In genomic region chr6:5401845-5402738, GRCh38 we compare ENCODE assay signal across 10 cellular contexts.
A peak's percentile ranks its signal among the peaks of the same experiment; 100 is the strongest.
DNase-seq lines count a peak whose midpoint lies in the region; ATAC-seq, FAIRE-seq and TF ChIP-seq lines count a peak whose summit lies in the region.
"Had no signal": no experiment of that assay in that cellular context is flagged by ENCODE, and none has a peak within 500 bp of the region (broad histone marks: within the 10 kb centered on the region; RNA-seq: fewer than 3 reads in every experiment).

No MANE protein-coding gene starts in this region.

- POLR2A ChIA-PET in AG04450 (lab: Yijun Ruan, JAX) = no interaction called here

- no peaks in the 10 kb centered on the region for H3K27me3 ChIP-seq in AG04450 (ENCODE audit: control insufficient read depth, insufficient read depth, low read length)

- H3K4me1 Mint-ChIP-seq in activated T-helper 17 cell treated with anti-CD3 and anti-CD28 coated beads, Interleukin-2, amount 50 U/mL, for 72 hours = peaks cover 20% of the 10 kb centered on the region
- H3K4me1 Mint-ChIP-seq: nephron had no signal

- CTCF ChIA-PET in AG04450 (lab: Charles Lee) = interaction anchor here (0.5 to 4.4 kb wide), 42 partner anchors 8 to 1145 kb away, joined by 3 to 69 read pairs (median 4); partner anchors contain the start of genes FARS2 and LYRM4

- DNase-seq in AG04450 (ENCODE audit: low read depth, low spot score) (no peak), GM18507 (ENCODE audit: extremely low spot score, insufficient read length, low read depth) (no peak), RPMI8226 (peak; percentile 49), fibroblast of pulmonary artery (ENCODE audit: low read depth) (peak; percentile 64), NCI-H128 (lab: John Stamatoyannopoulos, UW; ENCODE audit: unreplicated experiment) (no peak)
- DNase-seq in stimulated activated CD4-positive, alpha-beta T cell treated with anti-CD3 and anti-CD28 coated beads, Interleukin-2, amount 100 ng/mL, for 24 hours = no peak
- DNase-seq in activated CD4-positive, alpha-beta T cell treated with anti-CD3 and anti-CD28 coated beads, Interleukin-2, amount 50 U/mL, for 4 hours = no peak

- peak; percentile 63 for TF ChIP-seq CTCF in AG04450 (IDR thresholded peaks at IDR 0.05; ENCODE audit: low read depth, low read length)
- TF ChIP-seq CTCF in fibroblast of pulmonary artery (IDR thresholded peaks at IDR 0.05; ENCODE audit: low read length, missing control alignments) = peak; percentile 65

- ATAC-seq in activated T-helper 17 cell treated with anti-CD3 and anti-CD28 coated beads, Interleukin-2, amount 50 U/mL, for 72 hours (replicated peaks) = no peak

- H3K27ac Mint-ChIP-seq in activated T-helper 17 cell treated with anti-CD3 and anti-CD28 coated beads, Interleukin-2, amount 50 U/mL, for 72 hours = no peak overlapping the region
- H3K27ac Mint-ChIP-seq: nephron had no signal

- peaks cover 11% of the 10 kb centered on the region for H3K36me3 Mint-ChIP-seq in activated T-helper 17 cell treated with anti-CD3 and anti-CD28 coated beads, Interleukin-2, amount 50 U/mL, for 72 hours (ENCODE audit: low read depth)

- H3K4me3 ChIP-seq in AG04450 (ENCODE audit: low read depth, low read length) (no peak overlapping the region), fibroblast of pulmonary artery (replicated peaks; ENCODE audit: low read depth, low read length) (no peak overlapping the region)

- no peak overlapping the region for H3K4me3 Mint-ChIP-seq in activated T-helper 17 cell treated with anti-CD3 and anti-CD28 coated beads, Interleukin-2, amount 50 U/mL, for 72 hours
- H3K4me3 Mint-ChIP-seq: nephron had no signal

- H3K27me3 Mint-ChIP-seq in activated T-helper 17 cell treated with anti-CD3 and anti-CD28 coated beads, Interleukin-2, amount 50 U/mL, for 72 hours = no peaks in the 10 kb centered on the region

- H3K9me3 Mint-ChIP-seq in activated T-helper 17 cell treated with anti-CD3 and anti-CD28 coated beads, Interleukin-2, amount 50 U/mL, for 72 hours = peaks cover 3% of the 10 kb centered on the region

- FAIRE-seq in GM18507 (lab: Jason Lieb, UNC) = peak; percentile 31

- no peaks in the 10 kb centered on the region for H3K9me3 ChIP-seq in AG04450 (ENCODE audit: control insufficient read depth, insufficient read depth, low read length)

- H3K27ac ChIP-seq in AG04450 (ENCODE audit: low read depth, low read length) = no peak overlapping the region
- H3K27ac ChIP-seq: KMS-11 had no signal

Comparison
In these comparisons a context has a peak if more than half of its experiments do, and no peak if none do; other contexts are left out.
1. DNase-seq: peak in RPMI8226 (single experiment) and fibroblast of pulmonary artery (single experiment); none in AG04450 (single experiment), GM18507 (single experiment), stimulated activated CD4-positive, alpha-beta T cell treated with anti-CD3 and anti-CD28 coated beads, Interleukin-2, amount 100 ng/mL, for 24 hours (0 of 2), NCI-H128 (single experiment) and activated CD4-positive, alpha-beta T cell treated with anti-CD3 and anti-CD28 coated beads, Interleukin-2, amount 50 U/mL, for 4 hours (0 of 2).